ENCODE assay signal across 1 cellular context in the genomic region with DNA sequence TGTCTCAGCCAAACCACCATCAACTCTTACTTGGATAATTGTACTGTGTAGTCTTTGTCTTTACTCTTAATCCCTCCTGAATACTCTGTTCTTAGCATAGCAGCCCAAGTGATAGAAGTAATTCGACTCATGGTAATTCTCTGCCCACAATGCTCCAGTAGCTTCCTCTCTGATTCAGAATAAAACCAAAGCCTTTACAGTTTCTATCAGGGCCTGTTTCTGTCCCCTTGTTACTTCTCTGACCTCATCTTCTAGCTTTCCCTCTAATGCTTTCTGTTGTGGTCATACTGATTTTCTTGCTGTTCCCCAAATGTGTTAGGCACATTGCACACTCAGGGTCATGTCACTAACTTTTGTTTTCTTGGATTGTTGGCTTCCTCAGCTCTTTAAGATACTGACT.
TF ChIP-seq lines count a peak whose summit lies in the region.

No MANE protein-coding gene starts in this region.

TF ChIP-seq in GM12878, 131 proteins besides CTCF, POLR2A, EP300 and RAD21 (continued from another document and continues in another):
- TF ChIP-seq, protein P1, sequence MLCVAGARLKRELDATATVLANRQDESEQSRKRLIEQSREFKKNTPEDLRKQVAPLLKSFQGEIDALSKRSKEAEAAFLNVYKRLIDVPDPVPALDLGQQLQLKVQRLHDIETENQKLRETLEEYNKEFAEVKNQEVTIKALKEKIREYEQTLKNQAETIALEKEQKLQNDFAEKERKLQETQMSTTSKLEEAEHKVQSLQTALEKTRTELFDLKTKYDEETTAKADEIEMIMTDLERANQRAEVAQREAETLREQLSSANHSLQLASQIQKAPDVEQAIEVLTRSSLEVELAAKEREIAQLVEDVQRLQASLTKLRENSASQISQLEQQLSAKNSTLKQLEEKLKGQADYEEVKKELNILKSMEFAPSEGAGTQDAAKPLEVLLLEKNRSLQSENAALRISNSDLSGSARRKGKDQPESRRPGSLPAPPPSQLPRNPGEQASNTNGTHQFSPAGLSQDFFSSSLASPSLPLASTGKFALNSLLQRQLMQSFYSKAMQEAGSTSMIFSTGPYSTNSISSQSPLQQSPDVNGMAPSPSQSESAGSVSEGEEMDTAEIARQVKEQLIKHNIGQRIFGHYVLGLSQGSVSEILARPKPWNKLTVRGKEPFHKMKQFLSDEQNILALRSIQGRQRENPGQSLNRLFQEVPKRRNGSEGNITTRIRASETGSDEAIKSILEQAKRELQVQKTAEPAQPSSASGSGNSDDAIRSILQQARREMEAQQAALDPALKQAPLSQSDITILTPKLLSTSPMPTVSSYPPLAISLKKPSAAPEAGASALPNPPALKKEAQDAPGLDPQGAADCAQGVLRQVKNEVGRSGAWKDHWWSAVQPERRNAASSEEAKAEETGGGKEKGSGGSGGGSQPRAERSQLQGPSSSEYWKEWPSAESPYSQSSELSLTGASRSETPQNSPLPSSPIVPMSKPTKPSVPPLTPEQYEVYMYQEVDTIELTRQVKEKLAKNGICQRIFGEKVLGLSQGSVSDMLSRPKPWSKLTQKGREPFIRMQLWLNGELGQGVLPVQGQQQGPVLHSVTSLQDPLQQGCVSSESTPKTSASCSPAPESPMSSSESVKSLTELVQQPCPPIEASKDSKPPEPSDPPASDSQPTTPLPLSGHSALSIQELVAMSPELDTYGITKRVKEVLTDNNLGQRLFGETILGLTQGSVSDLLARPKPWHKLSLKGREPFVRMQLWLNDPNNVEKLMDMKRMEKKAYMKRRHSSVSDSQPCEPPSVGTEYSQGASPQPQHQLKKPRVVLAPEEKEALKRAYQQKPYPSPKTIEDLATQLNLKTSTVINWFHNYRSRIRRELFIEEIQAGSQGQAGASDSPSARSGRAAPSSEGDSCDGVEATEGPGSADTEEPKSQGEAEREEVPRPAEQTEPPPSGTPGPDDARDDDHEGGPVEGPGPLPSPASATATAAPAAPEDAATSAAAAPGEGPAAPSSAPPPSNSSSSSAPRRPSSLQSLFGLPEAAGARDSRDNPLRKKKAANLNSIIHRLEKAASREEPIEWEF (IDR thresholded peaks at IDR 0.05; ENCODE audit: insufficient replicate concordance, low read depth, low read length): no peak
- TF ChIP-seq BRCA1 (IDR thresholded peaks at IDR 0.05; ENCODE audit: low read depth, low read length) (no peak), ZNF274 (IDR thresholded peaks at IDR 0.05; ENCODE audit: insufficient read depth, insufficient read length) (no peak), ZNF24 (IDR thresholded peaks at IDR 0.05) (no peak), RB1 (IDR thresholded peaks at IDR 0.05; ENCODE audit: borderline replicate concordance) (no peak), DPF2 (IDR thresholded peaks at IDR 0.05) (no peak), FOS (IDR thresholded peaks at IDR 0.05; ENCODE audit: borderline replicate concordance, extremely low read depth, insufficient read length) (no peak), TAF1 (IDR thresholded peaks at IDR 0.05; ENCODE audit: borderline replicate concordance, low read depth, low read length) (no peak), CHD1 (IDR thresholded peaks at IDR 0.05; ENCODE audit: low read depth, low read length) (no peak), ZBTB40 (IDR thresholded peaks at IDR 0.05; ENCODE audit: borderline replicate concordance) (no peak), PBX3 (IDR thresholded peaks at IDR 0.05; ENCODE audit: insufficient replicate concordance, low read depth, low read length) (no peak), TBL1XR1 (IDR thresholded peaks at IDR 0.05; ENCODE audit: low read depth, low read length) (no peak), E4F1 (IDR thresholded peaks at IDR 0.05; ENCODE audit: borderline replicate concordance, partially characterized antibody) (no peak), CBFB (IDR thresholded peaks at IDR 0.05; ENCODE audit: low read depth) (peak; percentile 53; the same call in 1 of the 2 replicates), SUZ12 (IDR thresholded peaks at IDR 0.05; ENCODE audit: unreplicated experiment) (no peak), MXI1 (IDR thresholded peaks at IDR 0.05; ENCODE audit: low read depth, low read length) (no peak), NFXL1 (IDR thresholded peaks at IDR 0.05; ENCODE audit: borderline replicate concordance) (no peak), ZNF207 (IDR thresholded peaks at IDR 0.05; ENCODE audit: borderline replicate concordance) (no peak), HSF1 (IDR thresholded peaks at IDR 0.05; ENCODE audit: low read depth, low read length) (no peak), SIN3A (IDR thresholded peaks at IDR 0.05; ENCODE audit: low read depth, low read length) (no peak), TCF12 (IDR thresholded peaks at IDR 0.05; ENCODE audit: low read depth, low read length) (no peak), IRF4 (IDR thresholded peaks at IDR 0.05; ENCODE audit: low read depth, low read length) (peak; percentile 43; the same call in 1 of the 2 replicates), NR2F1 (conservative IDR thresholded peaks at IDR 0.05) (no peak), SMAD5 (IDR thresholded peaks at IDR 0.05; ENCODE audit: low read depth) (no peak), SREBF2 (IDR thresholded peaks at IDR 0.05; ENCODE audit: low read length) (no peak), EGR1 (IDR thresholded peaks at IDR 0.05; ENCODE audit: borderline replicate concordance in 1 of 2, low read depth in 2 of 2, low read length in 2 of 2) (no peak), NRF1 (conservative IDR thresholded peaks at IDR 0.05; ENCODE audit: low read depth, low read length) (no peak), MEF2A (IDR thresholded peaks at IDR 0.05; ENCODE audit: insufficient read depth, low read depth, low read length) (peak; percentile 45; the same call in 1 of the 2 replicates), MLLT1 (IDR thresholded peaks at IDR 0.05) (no peak), SMAD1 (IDR thresholded peaks at IDR 0.05; ENCODE audit: low read depth, partially characterized antibody) (no peak), EED (IDR thresholded peaks at IDR 0.05; ENCODE audit: low read depth) (peak; percentile 70), BMI1 (IDR thresholded peaks at IDR 0.05; ENCODE audit: borderline replicate concordance) (no peak), GABPA (IDR thresholded peaks at IDR 0.05; ENCODE audit: low read depth) (0 out of 2 replicates have a peak, but pooled peaks have one; percentile 48), STAT1 (conservative IDR thresholded peaks at IDR 0.05) (no peak), KAT2A (conservative IDR thresholded peaks at IDR 0.05; ENCODE audit: control insufficient read depth, low read depth, low read length) (no peak)
- TF ChIP-seq, protein P2, sequence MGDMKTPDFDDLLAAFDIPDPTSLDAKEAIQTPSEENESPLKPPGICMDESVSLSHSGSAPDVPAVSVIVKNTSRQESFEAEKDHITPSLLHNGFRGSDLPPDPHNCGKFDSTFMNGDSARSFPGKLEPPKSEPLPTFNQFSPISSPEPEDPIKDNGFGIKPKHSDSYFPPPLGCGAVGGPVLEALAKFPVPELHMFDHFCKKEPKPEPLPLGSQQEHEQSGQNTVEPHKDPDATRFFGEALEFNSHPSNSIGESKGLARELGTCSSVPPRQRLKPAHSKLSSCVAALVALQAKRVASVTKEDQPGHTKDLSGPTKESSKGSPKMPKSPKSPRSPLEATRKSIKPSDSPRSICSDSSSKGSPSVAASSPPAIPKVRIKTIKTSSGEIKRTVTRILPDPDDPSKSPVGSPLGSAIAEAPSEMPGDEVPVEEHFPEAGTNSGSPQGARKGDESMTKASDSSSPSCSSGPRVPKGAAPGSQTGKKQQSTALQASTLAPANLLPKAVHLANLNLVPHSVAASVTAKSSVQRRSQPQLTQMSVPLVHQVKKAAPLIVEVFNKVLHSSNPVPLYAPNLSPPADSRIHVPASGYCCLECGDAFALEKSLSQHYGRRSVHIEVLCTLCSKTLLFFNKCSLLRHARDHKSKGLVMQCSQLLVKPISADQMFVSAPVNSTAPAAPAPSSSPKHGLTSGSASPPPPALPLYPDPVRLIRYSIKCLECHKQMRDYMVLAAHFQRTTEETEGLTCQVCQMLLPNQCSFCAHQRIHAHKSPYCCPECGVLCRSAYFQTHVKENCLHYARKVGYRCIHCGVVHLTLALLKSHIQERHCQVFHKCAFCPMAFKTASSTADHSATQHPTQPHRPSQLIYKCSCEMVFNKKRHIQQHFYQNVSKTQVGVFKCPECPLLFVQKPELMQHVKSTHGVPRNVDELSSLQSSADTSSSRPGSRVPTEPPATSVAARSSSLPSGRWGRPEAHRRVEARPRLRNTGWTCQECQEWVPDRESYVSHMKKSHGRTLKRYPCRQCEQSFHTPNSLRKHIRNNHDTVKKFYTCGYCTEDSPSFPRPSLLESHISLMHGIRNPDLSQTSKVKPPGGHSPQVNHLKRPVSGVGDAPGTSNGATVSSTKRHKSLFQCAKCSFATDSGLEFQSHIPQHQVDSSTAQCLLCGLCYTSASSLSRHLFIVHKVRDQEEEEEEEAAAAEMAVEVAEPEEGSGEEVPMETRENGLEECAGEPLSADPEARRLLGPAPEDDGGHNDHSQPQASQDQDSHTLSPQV (IDR thresholded peaks at IDR 0.05): no peak
